In genomic region chr3:119570229-119570628, GRCh38 we compare ENCODE assay signal across 1 cellular context.
TF ChIP-seq lines count a peak whose summit lies in the region.

No MANE protein-coding gene starts in this region.

TF ChIP-seq in GM12878, 131 proteins besides CTCF, POLR2A, EP300 and RAD21 (continued from another document and continues in another):
- TF ChIP-seq ZNF592 (IDR thresholded peaks at IDR 0.05): no peak
- no peak for TF ChIP-seq PRDM15 (CRISPR knock-in tag; IDR thresholded peaks at IDR 0.05)
- TF ChIP-seq KAT2A (conservative IDR thresholded peaks at IDR 0.05; ENCODE audit: control insufficient read depth, low read depth, low read length): no peak
- TF ChIP-seq BHLHE40 (IDR thresholded peaks at IDR 0.05; ENCODE audit: borderline replicate concordance in 1 of 2, low read depth in 2 of 2, low read length in 1 of 2): peak in 1 of 2 experiments; percentile 7; a peak in 1 of 4 replicates
- TF ChIP-seq IKZF1 (conservative IDR thresholded peaks at IDR 0.05): peak; percentile 89
- TF ChIP-seq ZNF384 (IDR thresholded peaks at IDR 0.05; ENCODE audit: borderline replicate concordance, low read depth, low read length): no peak
- no peak for TF ChIP-seq HDAC6 (IDR thresholded peaks at IDR 0.05; ENCODE audit: unreplicated experiment)
- no peak for TF ChIP-seq ZBED1 (IDR thresholded peaks at IDR 0.05; ENCODE audit: borderline replicate concordance)
- TF ChIP-seq SMAD1 (IDR thresholded peaks at IDR 0.05; ENCODE audit: low read depth, partially characterized antibody): no peak
- TF ChIP-seq MYC (IDR thresholded peaks at IDR 0.05; ENCODE audit: insufficient read depth, insufficient read length, insufficient replicate concordance, low read length, severe bottlenecking): no peak
- no peak for TF ChIP-seq NR2C2 (IDR thresholded peaks at IDR 0.05; ENCODE audit: borderline replicate concordance, control insufficient read depth, insufficient read length, low read depth)
- no peak for TF ChIP-seq SIN3A (IDR thresholded peaks at IDR 0.05; ENCODE audit: low read depth, low read length)
- no peak for TF ChIP-seq ZBTB11 (CRISPR knock-in tag; IDR thresholded peaks at IDR 0.05)
- TF ChIP-seq SPI1 (IDR thresholded peaks at IDR 0.05; ENCODE audit: borderline replicate concordance, insufficient read depth, low read depth, low read length): 0 out of 2 replicates have a peak, but pooled peaks have one; percentile 7
- no peak for TF ChIP-seq SMARCA5 (IDR thresholded peaks at IDR 0.05)
- no peak for TF ChIP-seq RBBP5 (conservative IDR thresholded peaks at IDR 0.05)
- no peak for TF ChIP-seq USF1 (IDR thresholded peaks at IDR 0.05; ENCODE audit: borderline replicate concordance, extremely low read length, insufficient read depth, low read depth, low read length)
- no peak for TF ChIP-seq MXI1 (IDR thresholded peaks at IDR 0.05; ENCODE audit: low read depth, low read length)
- no peak for TF ChIP-seq SUZ12 (IDR thresholded peaks at IDR 0.05; ENCODE audit: unreplicated experiment)
- TF ChIP-seq ELK1 (IDR thresholded peaks at IDR 0.05; ENCODE audit: low read depth, low read length): no peak
- TF ChIP-seq BCL3 (IDR thresholded peaks at IDR 0.05; ENCODE audit: borderline replicate concordance, insufficient read depth, low read depth, low read length, poor library complexity, severe bottlenecking): no peak
- TF ChIP-seq IRF5 (IDR thresholded peaks at IDR 0.05; ENCODE audit: borderline replicate concordance): no peak
- no peak for TF ChIP-seq CBFB (IDR thresholded peaks at IDR 0.05; ENCODE audit: low read depth)
- TF ChIP-seq HDGF (IDR thresholded peaks at IDR 0.05): no peak
- no peak for TF ChIP-seq TCF7 (IDR thresholded peaks at IDR 0.05; ENCODE audit: borderline replicate concordance)
- TF ChIP-seq ZBTB4 (CRISPR knock-in tag; IDR thresholded peaks at IDR 0.05): no peak
- no peak for TF ChIP-seq IRF3 (IDR thresholded peaks at IDR 0.05)
- no peak for TF ChIP-seq ZNF24 (IDR thresholded peaks at IDR 0.05)
- no peak for TF ChIP-seq SREBF1 (IDR thresholded peaks at IDR 0.05; ENCODE audit: low read length)
- TF ChIP-seq SREBF2 (IDR thresholded peaks at IDR 0.05; ENCODE audit: low read length): no peak
- no peak for TF ChIP-seq ESRRA (IDR thresholded peaks at IDR 0.05; ENCODE audit: low read length)
- TF ChIP-seq EGR1 (IDR thresholded peaks at IDR 0.05; ENCODE audit: borderline replicate concordance in 1 of 2, low read depth in 2 of 2, low read length in 2 of 2): no peak
- no peak for TF ChIP-seq BMI1 (IDR thresholded peaks at IDR 0.05; ENCODE audit: borderline replicate concordance)
- TF ChIP-seq POLR2AphosphoS2 (IDR thresholded peaks at IDR 0.05; ENCODE audit: low read depth, low read length): no peak
- no peak for TF ChIP-seq KLF5 (IDR thresholded peaks at IDR 0.05; ENCODE audit: partially characterized antibody)
- no peak for TF ChIP-seq FOXM1 (IDR thresholded peaks at IDR 0.05; ENCODE audit: low read depth, low read length)
- TF ChIP-seq GABPA (IDR thresholded peaks at IDR 0.05; ENCODE audit: low read depth): no peak
- TF ChIP-seq YBX1 (IDR thresholded peaks at IDR 0.05): no peak
- TF ChIP-seq ZNF274 (IDR thresholded peaks at IDR 0.05; ENCODE audit: insufficient read depth, insufficient read length): no peak
- TF ChIP-seq NR2C1 (IDR thresholded peaks at IDR 0.05): no peak
- no peak for TF ChIP-seq ZZZ3 (IDR thresholded peaks at IDR 0.05; ENCODE audit: control insufficient read depth, insufficient read length, low read depth)
- peak; percentile 79 for TF ChIP-seq EED (IDR thresholded peaks at IDR 0.05; ENCODE audit: low read depth)
- TF ChIP-seq NFYA (IDR thresholded peaks at IDR 0.05; ENCODE audit: borderline replicate concordance, low read depth, low read length): no peak
